Comparison of ENCODE assay signal across 8 cellular contexts in the genomic region with DNA sequence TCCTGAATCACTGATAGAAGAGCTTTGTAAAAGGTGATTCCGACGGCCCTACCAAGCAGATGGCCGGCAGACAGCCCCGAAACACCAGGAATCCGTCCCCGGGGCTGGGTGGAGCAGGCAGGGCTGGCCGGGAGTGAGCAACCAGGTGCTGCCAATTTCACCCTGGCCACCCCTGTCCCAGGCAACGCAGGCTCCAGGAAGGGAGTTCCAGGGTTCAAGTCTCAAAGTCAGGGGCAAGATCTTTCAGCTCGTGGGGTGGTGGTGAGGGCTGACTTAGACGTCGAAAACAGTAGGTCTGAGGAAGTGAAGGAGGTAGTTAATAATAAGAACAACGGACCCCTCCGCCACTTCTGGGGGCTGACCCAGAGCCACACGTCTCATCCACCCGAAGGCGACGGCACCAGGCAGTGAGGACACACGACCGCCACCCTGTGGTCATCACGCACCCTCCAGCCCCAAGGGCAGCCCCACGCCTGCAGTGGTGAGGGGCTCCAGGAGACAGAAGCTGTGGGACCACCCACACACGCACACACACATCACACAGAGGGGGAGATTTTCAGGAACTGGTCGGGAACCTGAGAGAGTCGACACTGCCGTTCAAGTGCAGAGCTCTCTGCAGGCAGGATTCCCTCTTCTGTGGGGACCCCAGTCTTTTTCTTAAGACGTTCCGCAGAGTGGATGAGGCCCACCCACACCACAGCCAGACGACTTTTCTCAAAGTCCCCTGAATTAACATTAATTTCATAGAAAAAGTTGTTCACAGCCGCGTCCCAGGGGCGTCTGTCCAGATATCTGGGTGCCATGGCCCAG.
A peak's percentile ranks its signal among the peaks of the same experiment; 100 is the strongest.
DNase-seq lines count a peak whose midpoint lies in the region; ATAC-seq and TF ChIP-seq lines count a peak whose summit lies in the region.

No MANE protein-coding gene starts in this region.

- intact Hi-C loops in natural killer cell (cut with micrococcal nuclease), result loop anchor here (10.0 kb wide), 1 partner anchor 969 kb away; no protein-coding TSS in a partner anchor
- intact Hi-C loops in Panc1 (cut with micrococcal nuclease; ENCODE audit: unreplicated experiment), result loop anchor here (5.0 to 10.0 kb wide), 2 partner anchors 89 to 971 kb away; no protein-coding TSS in a partner anchor
- intact Hi-C loops in left ventricle myocardium superior (cut with micrococcal nuclease), result loop anchor here (10.0 kb wide), 1 partner anchor 969 kb away; no protein-coding TSS in a partner anchor
- intact Hi-C loops in upper lobe of right lung (cut with DNase I), result no loop called here

- H3K27me3 ChIP-seq in Panc1 (ENCODE audit: control insufficient read depth, insufficient read depth, low read length) (no peaks in the 10 kb centered on the region), upper lobe of right lung (peaks cover 29% of the 10 kb centered on the region)

- no peaks in the 10 kb centered on the region for H3K36me3 ChIP-seq in Panc1 (ENCODE audit: control insufficient read depth, insufficient read depth, low read length)
- H3K36me3 ChIP-seq in upper lobe of right lung, result no peaks in the 10 kb centered on the region

- ATAC-seq in natural killer cell (no peak), Panc1 (peak; percentile 67; the same call in 1 of the 2 replicates), left ventricle myocardium superior (peak; percentile 62), upper lobe of right lung (peak; percentile 55), GM21360 (IDR thresholded peaks at IDR 0.05; ENCODE audit: unreplicated experiment) (no peak)
- ATAC-seq in natural killer cell treated with Interleukin-12 subunit alpha and Interleukin-12 subunit beta and Interleukin-15 and Interleukin-18, amount 100 ng/mL, for 72 hours, result no peak

- H3K27me3 Mint-ChIP-seq in natural killer cell (ENCODE audit: low read depth in 2 of 2) (peaks cover 20 to 22% of the 10 kb centered on the region in 2 donors), HFFc6 (ENCODE audit: insufficient read depth) (peaks cover 32% of the 10 kb centered on the region)
- peaks cover 15 to 21% of the 10 kb centered on the region in 2 donors for H3K27me3 Mint-ChIP-seq in natural killer cell treated with Interleukin-12 subunit alpha and Interleukin-12 subunit beta and Interleukin-15 and Interleukin-18, amount 100 ng/mL, for 72 hours

- H3K4me3 ChIP-seq in Panc1 (ENCODE audit: low read depth in 2 of 2, low read length in 2 of 2) (no peak overlapping the region), upper lobe of right lung (no peak overlapping the region)

- TF ChIP-seq CTCF in natural killer cell (IDR thresholded peaks at IDR 0.05) (no peak), Panc1 (IDR thresholded peaks at IDR 0.05) (no peak), upper lobe of right lung (IDR thresholded peaks at IDR 0.05) (no peak), HFFc6 (IDR thresholded peaks at IDR 0.05) (no peak)

- H3K9me3 Mint-ChIP-seq in natural killer cell (peaks cover 0 to 1% of the 10 kb centered on the region in 2 donors), HFFc6 (peaks cover 3% of the 10 kb centered on the region)
- H3K9me3 Mint-ChIP-seq in natural killer cell treated with Interleukin-12 subunit alpha and Interleukin-12 subunit beta and Interleukin-15 and Interleukin-18, amount 100 ng/mL, for 72 hours, result peaks cover 1% of the 10 kb centered on the region

- no peaks in the 10 kb centered on the region for H3K4me1 Mint-ChIP-seq in natural killer cell
- no peaks in the 10 kb centered on the region for H3K4me1 Mint-ChIP-seq in natural killer cell treated with Interleukin-12 subunit alpha and Interleukin-12 subunit beta and Interleukin-15 and Interleukin-18, amount 100 ng/mL, for 72 hours (ENCODE audit: low read depth in 2 of 2)
- no peaks in the 10 kb centered on the region for H3K4me1 Mint-ChIP-seq in HFFc6 (ENCODE audit: low read depth)

- H3K4me1 ChIP-seq in Panc1 (ENCODE audit: control insufficient read depth, insufficient read depth, low read length) (no peaks in the 10 kb centered on the region), upper lobe of right lung (peaks cover 3% of the 10 kb centered on the region)

- POLR2A ChIA-PET in Panc1 (lab: Charles Lee), result no interaction called here

- H3K36me3 Mint-ChIP-seq in natural killer cell, result no peaks in the 10 kb centered on the region
- H3K36me3 Mint-ChIP-seq in natural killer cell treated with Interleukin-12 subunit alpha and Interleukin-12 subunit beta and Interleukin-15 and Interleukin-18, amount 100 ng/mL, for 72 hours, result peaks cover under 1% of the 10 kb centered on the region
- peaks cover 3% of the 10 kb centered on the region; the same call in 1 of the 2 replicates for H3K36me3 Mint-ChIP-seq in HFFc6 (ENCODE audit: low read depth)

- H3K9me3 ChIP-seq in Panc1 (ENCODE audit: control insufficient read depth, insufficient read depth, low read depth, low read length) (no peaks in the 10 kb centered on the region), upper lobe of right lung (no peaks in the 10 kb centered on the region)

- in situ Hi-C loops in Panc1 (cut with HindIII; ENCODE audit: low pct_unique_long_range_greater_than_20kb, low sequenced_read_pairs), result no loop called here

- H3K27ac ChIP-seq in Panc1 (ENCODE audit: low read length), result no peak overlapping the region
- H3K27ac ChIP-seq in upper lobe of right lung, result no peak overlapping the region

- DNase-seq in natural killer cell, result peak; percentile 11
- DNase-seq in natural killer cell treated with Interleukin-12 subunit alpha and Interleukin-12 subunit beta and Interleukin-15 and Interleukin-18, amount 100 ng/mL, for 72 hours (ENCODE audit: low spot score), result no peak
- DNase-seq in Panc1 (ENCODE audit: low read depth, low spot score), result no peak
- no peak for DNase-seq in left ventricle myocardium superior
- DNase-seq in upper lobe of right lung, result no peak
- DNase-seq in HFFc6, result no peak
- no peak for DNase-seq in NCI-H2227 (lab: John Stamatoyannopoulos, UW; ENCODE audit: unreplicated experiment)

- BruUV-seq in Panc1 (replicated peaks; lab: Mats Ljungman, UMichigan), result no TSS peak

- H3K4me3 Mint-ChIP-seq in natural killer cell (no peak overlapping the region), HFFc6 (no peak overlapping the region)
- no peak overlapping the region for H3K4me3 Mint-ChIP-seq in natural killer cell treated with Interleukin-12 subunit alpha and Interleukin-12 subunit beta and Interleukin-15 and Interleukin-18, amount 100 ng/mL, for 72 hours

- H3K27ac Mint-ChIP-seq in natural killer cell (no peak overlapping the region), HFFc6 (no peak overlapping the region)
- H3K27ac Mint-ChIP-seq in natural killer cell treated with Interleukin-12 subunit alpha and Interleukin-12 subunit beta and Interleukin-15 and Interleukin-18, amount 100 ng/mL, for 72 hours, result no peak overlapping the region

- CTCF ChIA-PET in Panc1 (lab: Charles Lee), result interaction anchor here (0.6 to 1.0 kb wide), 4 partner anchors 196 to 969 kb away, joined by 3 to 5 read pairs (median 3); no protein-coding TSS in a partner anchor

Comparison
In these comparisons a context has a peak if more than half of its experiments do, and no peak if none do; other contexts are left out.
1. ATAC-seq: peak in Panc1 (single experiment), left ventricle myocardium superior (single experiment) and upper lobe of right lung (single experiment); none in natural killer cell (0 of 3), natural killer cell treated with Interleukin-12 subunit alpha and Interleukin-12 subunit beta and Interleukin-15 and Interleukin-18, amount 100 ng/mL, for 72 hours (0 of 2) and GM21360 (single experiment).